ENCODE assay signal across 33 cellular contexts in genomic region chr10:95648138-95648537, GRCh38. TPM values are rescaled to one million over a fixed set of nuclear protein-coding genes. Genes with fewer than 3 reads are reported as not detected.
DNase-seq lines count a peak whose midpoint lies in the region; ATAC-seq, FAIRE-seq and TF ChIP-seq lines count a peak whose summit lies in the region.
"Had no signal": no experiment of that assay in that cellular context is flagged by ENCODE, and none has a peak within 500 bp of the region (broad histone marks: within the 10 kb centered on the region; RNA-seq: fewer than 3 reads in every experiment).

No MANE protein-coding gene starts in this region.

- TF ChIP-seq POLR2A in HepG2 (IDR thresholded peaks at IDR 0.05; ENCODE audit: insufficient read depth in 1 of 2, low read depth in 2 of 2, low read length in 2 of 2) (no peak), right lobe of liver (IDR thresholded peaks at IDR 0.05) (no peak)

- BruUV-seq in HepG2 (replicated peaks; lab: Mats Ljungman, UMichigan): TSS peak; percentile 1

- 83% methylated on average over 1 of the region's 1 CpG for WGBS in HepG2 (ENCODE audit: low lambda C conversion rate)
- WGBS in right lobe of liver (ENCODE audit: insufficient coverage, low coverage, low lambda C conversion rate, missing lambda C conversion rate): no CpG with 5 or more reads among the region's 1 CpG

- H3F3A ChIP-seq in Loucy (ENCODE audit: low read depth): no peaks in the 10 kb centered on the region

- CTCF ChIA-PET in HepG2 (lab: Yijun Ruan, JAX; ENCODE audit: low intra/inter-chr PET ratio, low total read pairs) (no interaction called here), HEK293 (lab: Yijun Ruan, JAX) (interaction anchor here (0.6 to 1.3 kb wide), 2 partner anchors 18 to 218 kb away, joined by 3 read pairs; no protein-coding TSS in a partner anchor)

- no peak overlapping the region for H3K4me2 ChIP-seq in HepG2 (ENCODE audit: low read depth, low read length)
- H3K4me2 ChIP-seq in Loucy (ENCODE audit: low read depth, low read length, poor library complexity, severe bottlenecking): peak overlapping the region; percentile 35
- H3K4me2 ChIP-seq: A549; BLaER1; BLaER1 treated with 17β-estradiol and CSF1 and Interleukin-3, amounts not matched to agents 10 nM and 100 nM had no signal

- no peak for TF ChIP-seq EP300 in HepG2 (IDR thresholded peaks at IDR 0.05; ENCODE audit: low read depth in 2 of 2, low read length in 2 of 2)
- no peak for TF ChIP-seq EP300 in HepG2 (CRISPR knock-in tag; IDR thresholded peaks at IDR 0.05; ENCODE audit: borderline replicate concordance)

- in situ Hi-C loops in HepG2 (cut with HindIII; ENCODE audit: extremely low pct_ligation_motif_present, low pct_unique_long_range_greater_than_20kb): no loop called here

- H4K20me1 ChIP-seq in HepG2 (ENCODE audit: insufficient read depth, low read length) (peaks cover 10% of the 10 kb centered on the region), Loucy (ENCODE audit: insufficient read depth, low read length, poor library complexity, severe bottlenecking) (peaks cover 15% of the 10 kb centered on the region)

- no peak for FAIRE-seq in HepG2 (lab: Jason Lieb, UNC)
- FAIRE-seq: A204.1, A549, D721Med had no signal

- no peaks in the 10 kb centered on the region for H3K9me2 ChIP-seq in Loucy (replicated peaks; ENCODE audit: low read depth, low read length)

- TF ChIP-seq CTCF in HepG2 (CRISPR knock-in tag; IDR thresholded peaks at IDR 0.05) (no peak), right lobe of liver (IDR thresholded peaks at IDR 0.05) (no peak), HEK293 (tag by site-specific recombination; IDR thresholded peaks at IDR 0.05) (no peak), Loucy (conservative IDR thresholded peaks at IDR 0.05; ENCODE audit: low read length) (no peak)

- DNase-seq in HepG2 (ENCODE audit: low spot score) (no peak), right lobe of liver (no peak), T-helper 1 cell (no peak), RKO (ENCODE audit: low spot score) (no peak)
- DNase-seq: 8988T; ACHN; AML-193; BE2C; C1 segment of cervical spinal cord; Caco-2; Calu3; CD4-positive, alpha-beta memory T cell; CD4-positive, alpha-beta T cell; CD4-positive, CD25-positive, alpha-beta regulatory T cell; CD8-positive, alpha-beta memory T cell; CD8-positive, alpha-beta T cell; COR-L47; DMS 273 treated with DMSO at 0.1 percent for 48 hours; DMS153; DMS53; DMS79; DMS79 treated with DMSO at 0.1 percent for 48 hours; DND-41; EL had no signal

- H3K4me1 ChIP-seq in HepG2 (ENCODE audit: insufficient read depth, low read length) (peaks cover 74% of the 10 kb centered on the region), right lobe of liver (no peaks in the 10 kb centered on the region), HEK293 (ENCODE audit: control insufficient read depth, insufficient read depth, low read length) (no peaks in the 10 kb centered on the region), Loucy (ENCODE audit: insufficient read depth, low read length, poor library complexity, severe bottlenecking) (peaks cover 13% of the 10 kb centered on the region)
- H3K4me1 ChIP-seq: A549, BE2C had no signal

- H3K79me2 ChIP-seq in HepG2 (ENCODE audit: insufficient read depth, low read length): peaks cover 80% of the 10 kb centered on the region
- peaks cover 61% of the 10 kb centered on the region for H3K79me2 ChIP-seq in Loucy (ENCODE audit: insufficient read depth, low read length)

- no peak overlapping the region for H3K9ac ChIP-seq in HepG2 (ENCODE audit: insufficient read depth, low read depth, low read length)
- H3K9ac ChIP-seq in Loucy (ENCODE audit: low read depth, low read length, poor library complexity, severe bottlenecking): no peak overlapping the region
- H3K9ac ChIP-seq: BLaER1; BLaER1 treated with 17β-estradiol and CSF1 and Interleukin-3, amounts not matched to agents 10 nM and 100 nM had no signal

- H3K4me3 ChIP-seq in HepG2 (replicated peaks in 1 of 3; ENCODE audit: insufficient read depth in 1 of 3, low read depth in 2 of 3, low read length in 3 of 3): no peak overlapping the region
- no peak overlapping the region for H3K4me3 ChIP-seq in right lobe of liver
- H3K4me3 ChIP-seq in HEK293 (ENCODE audit: low read depth, low read length): no peak overlapping the region
- no peak overlapping the region for H3K4me3 ChIP-seq in Loucy (ENCODE audit: low read length, poor library complexity, severe bottlenecking)
- H3K4me3 ChIP-seq: A549; BLaER1; BLaER1 treated with 17β-estradiol and CSF1 and Interleukin-3, amounts not matched to agents 10 nM and 100 nM had no signal

- H3K9me3 ChIP-seq in HepG2 (ENCODE audit: low read length) (peaks cover 7% of the 10 kb centered on the region; the same call in 1 of the 2 replicates), right lobe of liver (no peaks in the 10 kb centered on the region), HEK293 (ENCODE audit: control insufficient read depth, insufficient read depth, low read depth, low read length) (no peaks in the 10 kb centered on the region), Loucy (ENCODE audit: insufficient read depth, low read depth, low read length) (peaks cover 6% of the 10 kb centered on the region; the same call in 1 of the 2 replicates)
- H3K9me3 ChIP-seq: BE2C, Caco-2 had no signal

- no peak for TF ChIP-seq RAD21 in HepG2 (CRISPR knock-in tag; IDR thresholded peaks at IDR 0.05)

- ATAC-seq in HepG2 (no peak), right lobe of liver (no peak)
- ATAC-seq: A549; CD8-positive, alpha-beta T cell had no signal

- H2AFZ ChIP-seq in HepG2 (ENCODE audit: low read length): no peak overlapping the region
- no peak overlapping the region for H2AFZ ChIP-seq in Loucy (ENCODE audit: low read length)

- intact Hi-C loops in HepG2 (cut with micrococcal nuclease; ENCODE audit: unreplicated experiment) (no loop called here), right lobe of liver (cut with DNase I) (no loop called here)

- H3K27me3 ChIP-seq in HepG2 (ENCODE audit: control insufficient read depth in 1 of 2, insufficient read depth in 2 of 2, low read length in 2 of 2): no peaks in the 10 kb centered on the region
- no peaks in the 10 kb centered on the region for H3K27me3 ChIP-seq in right lobe of liver
- H3K27me3 ChIP-seq in Loucy (ENCODE audit: insufficient read depth, low read length, poor library complexity, severe bottlenecking): no peaks in the 10 kb centered on the region
- H3K27me3 ChIP-seq: BE2C; BLaER1; BLaER1 treated with 17β-estradiol and CSF1 and Interleukin-3, amounts not matched to agents 10 nM and 100 nM had no signal

- POLR2A ChIA-PET in HepG2 (lab: Yijun Ruan, JAX) (interaction anchor here (1.8 kb wide), 1 partner anchor 13 kb away, joined by 5 read pairs; no protein-coding TSS in a partner anchor), HEK293 (lab: Yijun Ruan, JAX) (no interaction called here)

- H3K27ac ChIP-seq in HepG2 (ENCODE audit: extremely low read length, insufficient read depth, low read length): no peak overlapping the region
- H3K27ac ChIP-seq in right lobe of liver: no peak overlapping the region
- no peak overlapping the region for H3K27ac ChIP-seq in HEK293 (ENCODE audit: extremely low read depth, low read depth, low read length)
- H3K27ac ChIP-seq: 22Rv1; A549; BLaER1; BLaER1 treated with 17β-estradiol and CSF1 and Interleukin-3, amounts not matched to agents 10 nM and 100 nM; C4-2B had no signal

- peaks cover 37 to 87% of the 10 kb centered on the region in 2 experiments for H3K36me3 ChIP-seq in HepG2 (replicated peaks in 1 of 2; ENCODE audit: control insufficient read depth in 1 of 2, insufficient read depth in 2 of 2, low read length in 2 of 2)
- peaks cover 0 to 29% (median 6%) of the 10 kb centered on the region in 4 donors for H3K36me3 ChIP-seq in right lobe of liver
- peaks cover 46 to 87% of the 10 kb centered on the region in 2 experiments for H3K36me3 ChIP-seq in HEK293 (ENCODE audit: control insufficient read depth in 2 of 2, insufficient read depth in 1 of 2, low read length in 2 of 2)
- peaks cover 76% of the 10 kb centered on the region; the same call in 1 of the 2 replicates for H3K36me3 ChIP-seq in Loucy (ENCODE audit: insufficient read depth, low read length)

RNA-seq across cellular contexts. Expression of gene ALDH18A1, which starts 8.4 kb away (rescaled TPM):
- total RNA-seq in HepG2 (2016; rRNA removed; fragmentation: Illumina TruSeq; extraction: Trizol): 98.4 and 263 TPM in 2 replicates
- 20.5 and 24.5 TPM in 2 replicates for total RNA-seq in HepG2 (2016; cell fraction: cytosol; rRNA removed; fragmentation: Illumina TruSeq; extraction: Trizol; ENCODE audit: low read depth)
- 83.4 and 264 TPM in 2 replicates for total RNA-seq in HepG2 (2016; cell fraction: insoluble cytoplasmic fraction; rRNA removed; fragmentation: Illumina TruSeq; extraction: Trizol)
- total RNA-seq in HepG2 (2016; cell fraction: membrane; rRNA removed; fragmentation: Illumina TruSeq; extraction: Trizol): 60.1 and 67.9 TPM in 2 replicates
- total RNA-seq in HepG2 (2016; cell fraction: nucleus; rRNA removed; fragmentation: Illumina TruSeq; extraction: Trizol): 196 and 225 TPM in 2 replicates
- 123 and 180 TPM in 2 replicates for polyA plus RNA-seq in HepG2 (2011; rRNA removed)
- polyA plus RNA-seq in HepG2 (2011; cell fraction: cytosol; rRNA removed): 120 and 133 TPM in 2 replicates
- polyA plus RNA-seq in HepG2 (2011; cell fraction: nucleus; rRNA removed): 113 and 161 TPM in 2 replicates
- polyA plus RNA-seq in HepG2 (2012): 117 and 149 TPM in 2 replicates
- 15.9 and 16.2 TPM in 2 replicates for polyA plus RNA-seq in HepG2 (2016; cell fraction: cytosol; fragmentation: Illumina TruSeq; extraction: Trizol; ENCODE audit: low read depth)
- 74.3 and 86.8 TPM in 2 replicates for polyA plus RNA-seq in HepG2 (2016; cell fraction: insoluble cytoplasmic fraction; fragmentation: Illumina TruSeq; extraction: Trizol; ENCODE audit: low read depth)
- polyA plus RNA-seq in HepG2 (2016; cell fraction: membrane; fragmentation: Illumina TruSeq; extraction: Trizol; ENCODE audit: low read depth): 36.1 and 41.4 TPM in 2 replicates
- 186 and 203 TPM in 2 replicates for polyA plus RNA-seq in HepG2 (2016; cell fraction: nucleus; fragmentation: Illumina TruSeq; extraction: Trizol; ENCODE audit: insufficient read depth, low read depth)
- 217 and 608 TPM in 2 replicates for polyA minus RNA-seq in HepG2 (2011; rRNA and poly(A)+ RNA removed; ENCODE audit: low replicate concordance)
- 136 and 168 TPM in 2 replicates for polyA minus RNA-seq in HepG2 (2011; cell fraction: cytosol; rRNA and poly(A)+ RNA removed)
- 114 and 141 TPM in 2 replicates for polyA minus RNA-seq in HepG2 (2011; cell fraction: nucleus; rRNA and poly(A)+ RNA removed)
- 10 to 100 TPM; 28.4 to 41.2 (median 34.4) TPM for total RNA-seq in right lobe of liver

RNA-seq across cellular contexts. Expression of gene TCTN3, which starts 45.6 kb away (rescaled TPM):
- 42.2 and 60.0 TPM in 2 replicates for total RNA-seq in HepG2 (2016; rRNA removed; fragmentation: Illumina TruSeq; extraction: Trizol)
- 7.7 and 8.3 TPM in 2 replicates for total RNA-seq in HepG2 (2016; cell fraction: cytosol; rRNA removed; fragmentation: Illumina TruSeq; extraction: Trizol; ENCODE audit: low read depth)
- 40.2 and 59.3 TPM in 2 replicates for total RNA-seq in HepG2 (2016; cell fraction: insoluble cytoplasmic fraction; rRNA removed; fragmentation: Illumina TruSeq; extraction: Trizol)
- total RNA-seq in HepG2 (2016; cell fraction: membrane; rRNA removed; fragmentation: Illumina TruSeq; extraction: Trizol): 22.9 and 26.8 TPM in 2 replicates
- total RNA-seq in HepG2 (2016; cell fraction: nucleus; rRNA removed; fragmentation: Illumina TruSeq; extraction: Trizol): 56.0 and 68.7 TPM in 2 replicates
- 39.3 and 53.3 TPM in 2 replicates for polyA plus RNA-seq in HepG2 (2011; rRNA removed)
- polyA plus RNA-seq in HepG2 (2011; cell fraction: cytosol; rRNA removed): 37.4 and 40.2 TPM in 2 replicates
- 23.9 and 27.6 TPM in 2 replicates for polyA plus RNA-seq in HepG2 (2011; cell fraction: nucleus; rRNA removed)
- 27.8 and 33.4 TPM in 2 replicates for polyA plus RNA-seq in HepG2 (2012)
- polyA plus RNA-seq in HepG2 (2016; cell fraction: cytosol; fragmentation: Illumina TruSeq; extraction: Trizol; ENCODE audit: low read depth): 7.2 and 7.5 TPM in 2 replicates
- polyA plus RNA-seq in HepG2 (2016; cell fraction: insoluble cytoplasmic fraction; fragmentation: Illumina TruSeq; extraction: Trizol; ENCODE audit: low read depth): 36.4 and 37.1 TPM in 2 replicates
- 15.5 and 17.6 TPM in 2 replicates for polyA plus RNA-seq in HepG2 (2016; cell fraction: membrane; fragmentation: Illumina TruSeq; extraction: Trizol; ENCODE audit: low read depth)
- 65.4 and 68.8 TPM in 2 replicates for polyA plus RNA-seq in HepG2 (2016; cell fraction: nucleus; fragmentation: Illumina TruSeq; extraction: Trizol; ENCODE audit: insufficient read depth, low read depth)
- polyA minus RNA-seq in HepG2 (2011; rRNA and poly(A)+ RNA removed; ENCODE audit: low replicate concordance): 68.6 and 112 TPM in 2 replicates
- polyA minus RNA-seq in HepG2 (2011; cell fraction: cytosol; rRNA and poly(A)+ RNA removed): 36.2 and 43.2 TPM in 2 replicates
- polyA minus RNA-seq in HepG2 (2011; cell fraction: nucleus; rRNA and poly(A)+ RNA removed): 32.1 and 37.8 TPM in 2 replicates
- 10 to 100 TPM; 15.5 to 24.3 (median 19.1) TPM for total RNA-seq in right lobe of liver

Comparison
In these comparisons a context has a peak if more than half of its experiments do, and no peak if none do; other contexts are left out.
1. Of the 63 proteins assayed by ChIP-seq in both HepG2 and HEK293: peak only in HepG2: none; only in HEK293: ZNF513; in both: none; in neither: 62.